In the genomic region with DNA sequence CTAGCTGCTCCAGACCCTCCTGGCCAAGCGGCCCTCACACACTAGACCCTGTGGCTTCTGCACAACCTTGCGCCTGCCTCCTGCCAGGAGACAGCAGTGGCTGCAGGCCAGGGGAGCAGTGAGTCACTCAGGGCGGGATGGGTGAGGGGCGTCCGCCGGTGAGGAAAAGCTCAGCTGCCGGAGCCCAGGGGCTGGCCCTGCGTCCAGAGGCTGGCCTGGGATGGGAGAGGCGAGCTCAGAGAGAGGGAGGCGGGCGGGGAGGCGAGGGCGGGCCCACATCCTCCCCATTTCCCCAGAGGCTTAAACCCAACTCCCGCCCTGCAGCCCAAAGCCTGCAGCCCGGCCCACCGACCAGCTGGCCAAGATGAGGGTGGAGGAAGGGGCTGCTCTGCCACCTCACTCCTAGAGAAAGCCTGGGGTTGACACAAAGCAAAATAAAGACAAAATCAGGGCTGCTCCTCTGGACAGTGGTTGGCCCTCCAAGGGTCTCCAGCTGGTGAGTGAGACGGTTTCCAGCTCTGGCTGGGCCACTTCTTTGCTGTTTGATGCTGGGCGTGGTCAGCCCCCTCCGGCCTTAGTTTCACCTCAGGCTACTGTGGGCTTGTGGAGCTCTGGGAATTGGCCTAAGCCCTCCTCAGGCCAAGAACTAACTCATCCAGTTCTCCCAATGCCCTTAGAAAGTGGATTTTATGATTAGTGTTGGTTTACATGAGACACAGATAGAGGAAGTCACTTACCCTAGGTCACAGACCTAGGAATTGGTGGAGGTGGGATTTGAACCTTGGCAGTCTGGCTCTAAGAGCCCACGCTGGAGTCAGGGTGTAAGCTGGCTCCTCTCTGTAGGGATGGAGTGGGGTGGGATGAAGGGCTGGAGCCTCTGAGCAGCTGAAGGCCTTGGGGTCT, we compare ENCODE assay signal across 9 cellular contexts. TPM values are rescaled to one million over a fixed set of nuclear protein-coding genes. Genes with fewer than 3 reads are reported as not detected.
DNase-seq lines count a peak whose midpoint lies in the region; ATAC-seq and TF ChIP-seq lines count a peak whose summit lies in the region.
"Had no signal": no experiment of that assay in that cellular context is flagged by ENCODE, and none has a peak within 500 bp of the region (broad histone marks: within the 10 kb centered on the region; RNA-seq: fewer than 3 reads in every experiment).

No MANE protein-coding gene starts in this region.

- intact Hi-C loops in naive thymus-derived CD4-positive, alpha-beta T cell (cut with micrococcal nuclease) = no loop called here

- H3K4me1 ChIP-seq in osteoblast (ENCODE audit: insufficient read depth, low read length) = peaks cover 77% of the 10 kb centered on the region
- peaks cover 0 to 1% of the 10 kb centered on the region in 2 donors for H3K4me1 ChIP-seq in naive thymus-derived CD4-positive, alpha-beta T cell (ENCODE audit: control insufficient read depth in 2 of 2, insufficient read depth in 2 of 2, low read length in 2 of 2)

- peaks cover 0 to 3% (median 0%) of the 10 kb centered on the region in 11 donors for H3K9me3 Mint-ChIP-seq in naive thymus-derived CD4-positive, alpha-beta T cell
- H3K9me3 Mint-ChIP-seq: naive thymus-derived CD8-positive, alpha-beta T cell had no signal

- ATAC-seq in GM21737 (IDR thresholded peaks at IDR 0.05; ENCODE audit: unreplicated experiment) = peak; percentile 41
- no peak for ATAC-seq in naive thymus-derived CD4-positive, alpha-beta T cell

- H3K4me3 Mint-ChIP-seq in naive thymus-derived CD4-positive, alpha-beta T cell = no peak overlapping the region

- peak overlapping the region in 2 of 9 donors; percentile 59 to 65 for H3K27ac Mint-ChIP-seq in naive thymus-derived CD4-positive, alpha-beta T cell

- TF ChIP-seq CTCF in fibroblast of mammary gland (conservative IDR thresholded peaks at IDR 0.05; ENCODE audit: control insufficient read depth, insufficient read depth, low read depth, low read length) = no peak
- TF ChIP-seq CTCF in osteoblast (IDR thresholded peaks at IDR 0.05; ENCODE audit: extremely low read depth, low read depth, low read length) = no peak

- H3K27me3 Mint-ChIP-seq in naive thymus-derived CD4-positive, alpha-beta T cell = no peaks in the 10 kb centered on the region

- H3K27me3 ChIP-seq in osteoblast (ENCODE audit: insufficient read depth, low read length) = no peaks in the 10 kb centered on the region
- H3K27me3 ChIP-seq in naive thymus-derived CD4-positive, alpha-beta T cell (ENCODE audit: control insufficient read depth in 2 of 2, insufficient read depth in 2 of 2, low read length in 2 of 2) = no peaks in the 10 kb centered on the region

- H3K4me3 ChIP-seq in fibroblast of mammary gland (ENCODE audit: control insufficient read depth, low read depth, low read length) (no peak overlapping the region), osteoblast (ENCODE audit: insufficient read depth, low read length) (peak overlapping the region; percentile 63)
- H3K4me3 ChIP-seq in naive thymus-derived CD4-positive, alpha-beta T cell (ENCODE audit: low read length) = no peak overlapping the region

- CTCF ChIA-PET in naive thymus-derived CD4-positive, alpha-beta T cell (lab: Charles Lee) = no interaction called here

- H3K4me1 Mint-ChIP-seq in naive thymus-derived CD4-positive, alpha-beta T cell = peaks cover 0 to 13% (median 4%) of the 10 kb centered on the region in 7 donors

- POLR2A ChIA-PET in naive thymus-derived CD4-positive, alpha-beta T cell (lab: Charles Lee) = no interaction called here

- no peaks in the 10 kb centered on the region for H4K20me1 ChIP-seq in osteoblast (ENCODE audit: insufficient read depth, low read length)

- no peaks in the 10 kb centered on the region for H3K36me3 ChIP-seq in osteoblast (ENCODE audit: insufficient read depth, low read length)
- no peaks in the 10 kb centered on the region for H3K36me3 ChIP-seq in naive thymus-derived CD4-positive, alpha-beta T cell (ENCODE audit: control insufficient read depth in 2 of 3, insufficient read depth in 3 of 3, low read length in 3 of 3)

- H3K9me3 ChIP-seq in osteoblast (ENCODE audit: low read depth, low read length) = no peaks in the 10 kb centered on the region
- H3K9me3 ChIP-seq in naive thymus-derived CD4-positive, alpha-beta T cell (ENCODE audit: control insufficient read depth in 2 of 3, low read length in 3 of 3) = no peaks in the 10 kb centered on the region

- no peaks in the 10 kb centered on the region for H3K79me2 ChIP-seq in osteoblast (ENCODE audit: insufficient read depth, low read length)

- peaks cover 0 to 2% (median 0%) of the 10 kb centered on the region in 5 donors for H3K36me3 Mint-ChIP-seq in naive thymus-derived CD4-positive, alpha-beta T cell
- H3K36me3 Mint-ChIP-seq: naive thymus-derived CD8-positive, alpha-beta T cell had no signal

- peak overlapping the region; percentile 13 for H2AFZ ChIP-seq in osteoblast (ENCODE audit: low read length)

- H3K27ac ChIP-seq in osteoblast (ENCODE audit: low read depth, low read length) = peak overlapping the region; percentile 60
- H3K27ac ChIP-seq in naive thymus-derived CD4-positive, alpha-beta T cell (ENCODE audit: low read depth, low read length) = no peak overlapping the region

- peak overlapping the region; percentile 82 for H3K4me2 ChIP-seq in osteoblast (ENCODE audit: insufficient read depth, low read length)

- peak; percentile 90 for DNase-seq in ELF-1 (ENCODE audit: low read depth, low spot score)
- DNase-seq in NCI-H460 (ENCODE audit: extremely low read depth, low read depth) = peak; percentile 41
- DNase-seq in fibroblast of mammary gland (ENCODE audit: low read depth) = peak; percentile 86
- peak; percentile 98 for DNase-seq in osteoblast (ENCODE audit: insufficient read length, low spot score, missing footprints)
- DNase-seq in activated CD4-positive, alpha-beta T cell treated with anti-CD3 and anti-CD28 coated beads for 48 hours = no peak
- no peak for DNase-seq in GM19240 (ENCODE audit: insufficient read length, low spot score)
- DNase-seq in naive thymus-derived CD4-positive, alpha-beta T cell = no peak

RNA-seq across cellular contexts. Expression of a gene that starts 50.6 kb away (rescaled TPM):
- total RNA-seq in NCI-H460 (2014; rRNA removed; shearing (Covaris generic)) = 9.7 and 10.5 TPM in 2 replicates
- polyA plus RNA-seq in NCI-H460 (2014; cell fraction: nucleus; rRNA removed) = 8.5 and 9.1 TPM in 2 replicates
- total RNA-seq in osteoblast = 22.1 and 28.3 TPM in 2 replicates
- 100 to 1,000 TPM in 1 of 5 experiments, 10 to 100 TPM in 4; 51.8 to 163 (median 79.5) TPM for total RNA-seq in naive thymus-derived CD4-positive, alpha-beta T cell
- 10 to 100 TPM; 21.1 to 38.8 TPM for polyA plus RNA-seq in naive thymus-derived CD4-positive, alpha-beta T cell

Comparison
In these comparisons a context has a peak if more than half of its experiments do, and no peak if none do; other contexts are left out.
1. DNase-seq: peak in ELF-1 (single experiment), NCI-H460 (single experiment), fibroblast of mammary gland (single experiment) and osteoblast (single experiment); none in activated CD4-positive, alpha-beta T cell treated with anti-CD3 and anti-CD28 coated beads for 48 hours (single experiment), GM19240 (single experiment) and naive thymus-derived CD4-positive, alpha-beta T cell (0 of 9).